ENCODE assay signal across 10 cellular contexts in genomic region chr6:33018418-33018817, GRCh38. TPM values are rescaled to one million over a fixed set of nuclear protein-coding genes. Genes with fewer than 3 reads are reported as not detected.
DNase-seq lines count a peak whose midpoint lies in the region; ATAC-seq, FAIRE-seq and TF ChIP-seq lines count a peak whose summit lies in the region.
"Had no signal": no experiment of that assay in that cellular context is flagged by ENCODE, and none has a peak within 500 bp of the region (broad histone marks: within the 10 kb centered on the region; RNA-seq: fewer than 3 reads in every experiment).

No MANE protein-coding gene starts in this region.

- POLR2A ChIA-PET in activated CD4-positive, alpha-beta T cell treated with anti-CD3 and anti-CD28 coated beads, Interleukin-2, amount 10 ng/mL, durations not matched to agents 7 days and 5 days (lab: Charles Lee), result no interaction called here
- POLR2A ChIA-PET in activated CD8-positive, alpha-beta T cell treated with anti-CD3 and anti-CD28 coated beads, Interleukin-2, amount 10 ng/mL, durations not matched to agents 7 days and 5 days (lab: Charles Lee), result interaction anchor here (0.6 to 2.6 kb wide), 5 partner anchors 46 to 174 kb away, joined by 3 to 21 read pairs (median 3); no protein-coding TSS in a partner anchor

- H3K27me3 Mint-ChIP-seq in activated CD4-positive, alpha-beta T cell treated with anti-CD3 and anti-CD28 coated beads, Interleukin-2, amount 10 ng/mL, durations not matched to agents 7 days and 5 days, result peaks cover 9% of the 10 kb centered on the region
- H3K27me3 Mint-ChIP-seq in activated CD8-positive, alpha-beta T cell treated with anti-CD3 and anti-CD28 coated beads, Interleukin-2, amount 10 ng/mL, durations not matched to agents 7 days and 5 days (ENCODE audit: low read depth), result peaks cover 2% of the 10 kb centered on the region

- CTCF ChIA-PET in activated CD4-positive, alpha-beta T cell treated with anti-CD3 and anti-CD28 coated beads, Interleukin-2, amount 10 ng/mL, durations not matched to agents 7 days and 5 days (lab: Charles Lee), result interaction anchor here (1.5 to 2.4 kb wide), 3 partner anchors 11 to 70 kb away, joined by 4 to 8 read pairs (median 4); no protein-coding TSS in a partner anchor
- CTCF ChIA-PET in activated CD8-positive, alpha-beta T cell treated with anti-CD3 and anti-CD28 coated beads, Interleukin-2, amount 10 ng/mL, durations not matched to agents 7 days and 5 days (lab: Charles Lee), result interaction anchor here (0.6 to 7.5 kb wide), 18 partner anchors 8 to 230 kb away, joined by 3 to 37 read pairs (median 4); partner anchors contain the start of genes HLA-DPB1 and TAP2

- H3K9ac ChIP-seq in kidney (ENCODE audit: low read length in 2 of 2), result no peak overlapping the region

- H3K9me3 ChIP-seq in kidney (ENCODE audit: control insufficient read depth in 1 of 2, low read length in 2 of 2) (no peaks in the 10 kb centered on the region), suprapubic skin (no peaks in the 10 kb centered on the region)
- H3K9me3 ChIP-seq: SJSA1 had no signal

- no peak for TF ChIP-seq POLR2A in suprapubic skin (IDR thresholded peaks at IDR 0.05)

- peaks cover 11% of the 10 kb centered on the region for H3K27me3 ChIP-seq in suprapubic skin

- no peak for ATAC-seq in activated CD8-positive, alpha-beta T cell treated with anti-CD3 and anti-CD28 coated beads, Interleukin-2, amount 10 ng/mL, durations not matched to agents 7 days and 5 days
- ATAC-seq in GM19023 (IDR thresholded peaks at IDR 0.05; ENCODE audit: unreplicated experiment), result no peak

- TF ChIP-seq CTCF in kidney (IDR thresholded peaks at IDR 0.05; ENCODE audit: borderline replicate concordance, extremely low read depth, insufficient read depth) (no peak), suprapubic skin (IDR thresholded peaks at IDR 0.05) (no peak)

- no peak for DNase-seq in activated CD4-positive, alpha-beta T cell treated with anti-CD3 and anti-CD28 coated beads, Interleukin-2, amount 10 ng/mL, durations not matched to agents 7 days and 5 days
- DNase-seq in activated CD4-positive, alpha-beta T cell treated with anti-CD3 and anti-CD28 coated beads, Interleukin-2, amount 50 U/mL, for 1 hour, result no peak
- DNase-seq in activated CD8-positive, alpha-beta T cell treated with anti-CD3 and anti-CD28 coated beads, Interleukin-2, amount 10 ng/mL, durations not matched to agents 7 days and 5 days, result no peak
- DNase-seq in kidney (no peak), suprapubic skin (ENCODE audit: low spot score in 2 of 2) (no peak), T1000 (lab: John Stamatoyannopoulos, UW) (no peak)
- no peak for DNase-seq in stimulated activated CD4-positive, alpha-beta T cell treated with anti-CD3 and anti-CD28 coated beads, Interleukin-15, amount 100 ng/mL, for 24 hours

- no peak for TF ChIP-seq EP300 in suprapubic skin (IDR thresholded peaks at IDR 0.05)

- H3K36me3 ChIP-seq in kidney (ENCODE audit: control insufficient read depth in 1 of 2, insufficient read depth in 2 of 2, low read length in 2 of 2) (no peaks in the 10 kb centered on the region), suprapubic skin (no peaks in the 10 kb centered on the region)
- H3K36me3 ChIP-seq: SJSA1 had no signal

- no peak overlapping the region for H3K4me3 Mint-ChIP-seq in activated CD4-positive, alpha-beta T cell treated with anti-CD3 and anti-CD28 coated beads, Interleukin-2, amount 10 ng/mL, durations not matched to agents 7 days and 5 days
- peak overlapping the region; percentile 13 for H3K4me3 Mint-ChIP-seq in activated CD8-positive, alpha-beta T cell treated with anti-CD3 and anti-CD28 coated beads, Interleukin-2, amount 10 ng/mL, durations not matched to agents 7 days and 5 days

- H3K4me1 Mint-ChIP-seq in activated CD4-positive, alpha-beta T cell treated with anti-CD3 and anti-CD28 coated beads, Interleukin-2, amount 10 ng/mL, durations not matched to agents 7 days and 5 days, result peaks cover 30% of the 10 kb centered on the region
- peaks cover 33% of the 10 kb centered on the region for H3K4me1 Mint-ChIP-seq in activated CD8-positive, alpha-beta T cell treated with anti-CD3 and anti-CD28 coated beads, Interleukin-2, amount 10 ng/mL, durations not matched to agents 7 days and 5 days (ENCODE audit: low read depth)

- no peak for FAIRE-seq in kidney (lab: Jason Lieb, UNC)

- intact Hi-C loops in kidney (cut with DNase I), result loop anchor here (5.0 kb wide), 1 partner anchor 64 kb away; no protein-coding TSS in a partner anchor

- H3K4me3 ChIP-seq in kidney (ENCODE audit: low read length in 2 of 2) (peak overlapping the region in 1 of 2 donors; percentile 34), suprapubic skin (peak overlapping the region; percentile 29)
- H3K4me3 ChIP-seq: SJSA1 had no signal

- peaks cover 14 to 18% of the 10 kb centered on the region in 2 donors for H3K4me1 ChIP-seq in kidney (ENCODE audit: control insufficient read depth in 1 of 2, insufficient read depth in 1 of 2, low read depth in 1 of 2, low read length in 2 of 2)
- H3K4me1 ChIP-seq in suprapubic skin, result peaks cover 8% of the 10 kb centered on the region
- H3K4me1 ChIP-seq: SJSA1 had no signal

- no peaks in the 10 kb centered on the region for H3K36me3 Mint-ChIP-seq in activated CD4-positive, alpha-beta T cell treated with anti-CD3 and anti-CD28 coated beads, Interleukin-2, amount 10 ng/mL, durations not matched to agents 7 days and 5 days (ENCODE audit: low read depth)
- H3K36me3 Mint-ChIP-seq in activated CD8-positive, alpha-beta T cell treated with anti-CD3 and anti-CD28 coated beads, Interleukin-2, amount 10 ng/mL, durations not matched to agents 7 days and 5 days (ENCODE audit: low read depth), result no peaks in the 10 kb centered on the region

- peak overlapping the region; percentile 74 for H3K27ac Mint-ChIP-seq in activated CD4-positive, alpha-beta T cell treated with anti-CD3 and anti-CD28 coated beads, Interleukin-2, amount 10 ng/mL, durations not matched to agents 7 days and 5 days
- H3K27ac Mint-ChIP-seq in activated CD8-positive, alpha-beta T cell treated with anti-CD3 and anti-CD28 coated beads, Interleukin-2, amount 10 ng/mL, durations not matched to agents 7 days and 5 days, result peak overlapping the region; percentile 58

- no peaks in the 10 kb centered on the region for H3K9me3 Mint-ChIP-seq in activated CD4-positive, alpha-beta T cell treated with anti-CD3 and anti-CD28 coated beads, Interleukin-2, amount 10 ng/mL, durations not matched to agents 7 days and 5 days
- no peaks in the 10 kb centered on the region for H3K9me3 Mint-ChIP-seq in activated CD8-positive, alpha-beta T cell treated with anti-CD3 and anti-CD28 coated beads, Interleukin-2, amount 10 ng/mL, durations not matched to agents 7 days and 5 days (ENCODE audit: insufficient read depth)

- peak overlapping the region; percentile 30 to 80 for H3K27ac ChIP-seq in kidney (ENCODE audit: low read depth in 2 of 2, low read length in 2 of 2)
- peak overlapping the region; percentile 70 for H3K27ac ChIP-seq in suprapubic skin
- H3K27ac ChIP-seq: SJSA1 had no signal

RNA-seq across cellular contexts. Expression of gene HLA-DOA, which starts 9.0 kb away (rescaled TPM):
- total RNA-seq in activated CD4-positive, alpha-beta T cell treated with anti-CD3 and anti-CD28 coated beads, Interleukin-2, amount 10 ng/mL, durations not matched to agents 7 days and 5 days, result 1 to 10 TPM; 1.5 to 1.6 TPM
- 1 to 10 TPM; 3.3 to 4.2 TPM for total RNA-seq in activated CD8-positive, alpha-beta T cell treated with anti-CD3 and anti-CD28 coated beads, Interleukin-2, amount 10 ng/mL, durations not matched to agents 7 days and 5 days
- total RNA-seq in kidney, result 21.6 TPM
- 10.8 TPM for polyA plus RNA-seq in kidney (ENCODE audit: insufficient read depth, low read depth, low replicate concordance)
- 10 to 100 TPM in 1 of 4 donors, 1 to 10 TPM in 3; 6.8 to 14.3 (median 8.0) TPM for total RNA-seq in suprapubic skin
- total RNA-seq: myocyte, SJSA1 had no signal

RNA-seq across cellular contexts. Expression of gene BRD2, which starts 50.0 kb away (rescaled TPM):
- total RNA-seq in activated CD4-positive, alpha-beta T cell treated with anti-CD3 and anti-CD28 coated beads, Interleukin-2, amount 10 ng/mL, durations not matched to agents 7 days and 5 days, result 100 to 1,000 TPM; 334 to 383 TPM
- 100 to 1,000 TPM; 299 to 313 TPM for total RNA-seq in activated CD8-positive, alpha-beta T cell treated with anti-CD3 and anti-CD28 coated beads, Interleukin-2, amount 10 ng/mL, durations not matched to agents 7 days and 5 days
- 184 TPM for total RNA-seq in kidney
- polyA plus RNA-seq in kidney (ENCODE audit: insufficient read depth, low read depth, low replicate concordance), result 73.9 TPM
- 100 to 1,000 TPM; 145 to 246 (median 197) TPM for total RNA-seq in suprapubic skin

RNA-seq across cellular contexts. Expression of gene HLA-DPA1, which starts 55.0 kb away (rescaled TPM):
- total RNA-seq in activated CD4-positive, alpha-beta T cell treated with anti-CD3 and anti-CD28 coated beads, Interleukin-2, amount 10 ng/mL, durations not matched to agents 7 days and 5 days, result 10 to 100 TPM; 26.2 to 29.6 TPM
- total RNA-seq in activated CD8-positive, alpha-beta T cell treated with anti-CD3 and anti-CD28 coated beads, Interleukin-2, amount 10 ng/mL, durations not matched to agents 7 days and 5 days, result 10 to 100 TPM; 39.1 to 40.0 TPM
- 200 TPM for total RNA-seq in kidney
- polyA plus RNA-seq in kidney (ENCODE audit: insufficient read depth, low read depth, low replicate concordance), result 154 TPM
- 100 to 1,000 TPM in 1 of 4 donors, 10 to 100 TPM in 3; 21.1 to 101 (median 91.3) TPM for total RNA-seq in suprapubic skin
- total RNA-seq: SJSA1 had no signal

RNA-seq across cellular contexts. Expression of gene HLA-DPB1, which starts 57.4 kb away (rescaled TPM):
- total RNA-seq in activated CD4-positive, alpha-beta T cell treated with anti-CD3 and anti-CD28 coated beads, Interleukin-2, amount 10 ng/mL, durations not matched to agents 7 days and 5 days, result 10 to 100 TPM; 24.7 to 26.2 TPM
- total RNA-seq in activated CD8-positive, alpha-beta T cell treated with anti-CD3 and anti-CD28 coated beads, Interleukin-2, amount 10 ng/mL, durations not matched to agents 7 days and 5 days, result 10 to 100 TPM; 21.0 to 22.8 TPM
- total RNA-seq in kidney, result 181 TPM
- polyA plus RNA-seq in kidney (ENCODE audit: insufficient read depth, low read depth, low replicate concordance), result 141 TPM
- total RNA-seq in suprapubic skin, result 10 to 100 TPM; 23.7 to 76.6 (median 51.7) TPM
- total RNA-seq: SJSA1 had no signal
